In genomic region chr7:44279286-44279685, GRCh38 we compare ENCODE assay signal across 21 cellular contexts. TPM values are rescaled to one million over a fixed set of nuclear protein-coding genes. Genes with fewer than 3 reads are reported as not detected.
DNase-seq lines count a peak whose midpoint lies in the region; ATAC-seq lines count a peak whose summit lies in the region.
"Had no signal": no experiment of that assay in that cellular context is flagged by ENCODE, and none has a peak within 500 bp of the region (broad histone marks: within the 10 kb centered on the region; RNA-seq: fewer than 3 reads in every experiment).

No MANE protein-coding gene starts in this region.

- H3K36me3 ChIP-seq in H7 (replicated peaks; ENCODE audit: control insufficient read depth, insufficient read depth, low read length), result no peaks in the 10 kb centered on the region
- H3K36me3 ChIP-seq: ascending aorta; BLaER1 treated with 17β-estradiol and CSF1 and Interleukin-3, amounts not matched to agents 10 nM and 100 nM; HAP-1; SJCRH30; thyroid gland had no signal

- no peak overlapping the region for H3K4me3 Mint-ChIP-seq in immature natural killer cell
- H3K4me3 Mint-ChIP-seq: natural killer cell treated with Interleukin-12 subunit alpha and Interleukin-12 subunit beta and Interleukin-15 and Interleukin-18, amount 100 ng/mL, for 72 hours had no signal

- peaks cover 6% of the 10 kb centered on the region for H3K27me3 ChIP-seq in H7 (ENCODE audit: control insufficient read depth, insufficient read depth, low read length)
- H3K27me3 ChIP-seq: ascending aorta; BLaER1 treated with 17β-estradiol and CSF1 and Interleukin-3, amounts not matched to agents 10 nM and 100 nM; thyroid gland had no signal

- intact Hi-C loops in left cardiac atrium (cut with DNase I) (no loop called here), posterior cingulate gyrus (cut with DNase I) (no loop called here)

- H3K4me3 ChIP-seq in H7 (ENCODE audit: insufficient read depth, low read depth, low read length), result no peak overlapping the region
- H3K4me3 ChIP-seq: ascending aorta; BLaER1 treated with 17β-estradiol and CSF1 and Interleukin-3, amounts not matched to agents 10 nM and 100 nM; HAP-1; SJCRH30; thyroid gland had no signal

- H3K9me3 Mint-ChIP-seq in immature natural killer cell, result no peaks in the 10 kb centered on the region
- H3K9me3 Mint-ChIP-seq: natural killer cell treated with Interleukin-12 subunit alpha and Interleukin-12 subunit beta and Interleukin-15 and Interleukin-18, amount 100 ng/mL, for 72 hours had no signal

- no peaks in the 10 kb centered on the region for H3K36me3 Mint-ChIP-seq in immature natural killer cell
- H3K36me3 Mint-ChIP-seq: natural killer cell treated with Interleukin-12 subunit alpha and Interleukin-12 subunit beta and Interleukin-15 and Interleukin-18, amount 100 ng/mL, for 72 hours had no signal

- DNase-seq in NCI-H1417 (lab: John Stamatoyannopoulos, UW) (peak in 2 of 3 experiments; percentile 22 to 64), NCI-H1417 treated with DMSO at 0.1 percent for 48 hours (lab: John Stamatoyannopoulos, UW) (no peak), H7 (peak; percentile 52), left cardiac atrium (peak; percentile 7), posterior cingulate gyrus (peak in 9 of 10 donors; percentile 2 to 75 (median 9)), immature natural killer cell (no peak)
- DNase-seq: activated CD4-positive, alpha-beta T cell treated with anti-CD3 and anti-CD28 coated beads, Interleukin-2, amount 50 U/mL, for 4 hours; DMS53; foreskin melanocyte; NCI-H146; NCI-H2227 treated with DMSO at 0.1 percent for 48 hours; stimulated activated CD4-positive, alpha-beta T cell treated with anti-CD3 and anti-CD28 coated beads, Interleukin-4, amount 100 ng/mL, for 24 hours; T-helper 9 cell had no signal

- ATAC-seq in left cardiac atrium (no peak), HG02642 (IDR thresholded peaks at IDR 0.05; ENCODE audit: poor library complexity, unreplicated experiment) (no peak), HG03139 (IDR thresholded peaks at IDR 0.05; ENCODE audit: unreplicated experiment) (no peak)
- ATAC-seq: natural killer cell treated with Interleukin-12 subunit alpha and Interleukin-12 subunit beta and Interleukin-15 and Interleukin-18, amount 100 ng/mL, for 72 hours had no signal

- H3K4me1 Mint-ChIP-seq in immature natural killer cell, result no peaks in the 10 kb centered on the region

- no peak overlapping the region for H3K27ac Mint-ChIP-seq in immature natural killer cell
- H3K27ac Mint-ChIP-seq: natural killer cell treated with Interleukin-12 subunit alpha and Interleukin-12 subunit beta and Interleukin-15 and Interleukin-18, amount 100 ng/mL, for 72 hours had no signal

- peaks cover 1 to 3% (median 2%) of the 10 kb centered on the region in 3 donors for H3K27me3 Mint-ChIP-seq in immature natural killer cell (ENCODE audit: low read depth in 3 of 3)
- H3K27me3 Mint-ChIP-seq: natural killer cell treated with Interleukin-12 subunit alpha and Interleukin-12 subunit beta and Interleukin-15 and Interleukin-18, amount 100 ng/mL, for 72 hours had no signal

RNA-seq across cellular contexts. Expression of gene CAMK2B, which starts 46.1 kb away (rescaled TPM):
- 0.31 TPM in 1 of 2 replicates, not detected in the other for total RNA-seq in H7 (2014; rRNA removed; shearing (Covaris generic))
- total RNA-seq in left cardiac atrium, result 10 to 100 TPM; 75.8 to 98.7 TPM
- not detected for polyA plus RNA-seq in immature natural killer cell

Comparison
In these comparisons a context has a peak if more than half of its experiments do, and no peak if none do; other contexts are left out.
1. DNase-seq: peak in NCI-H1417 (2 of 3), H7 (single experiment), left cardiac atrium (single experiment) and posterior cingulate gyrus (9 of 10); none in NCI-H1417 treated with DMSO at 0.1 percent for 48 hours (single experiment) and immature natural killer cell (0 of 3).
2. RNA of gene CAMK2B, which starts 46.1 kb away (total RNA-seq): 75.8 to 98.7 TPM in left cardiac atrium; 0.31 TPM in H7; every median in the first group is over 10 times any median in the second.